16 cellular contexts compared by ENCODE assay signal in genomic region chr2:103860016-103860415, GRCh38.
DNase-seq lines count a peak whose midpoint lies in the region; ATAC-seq and TF ChIP-seq lines count a peak whose summit lies in the region.
"Had no signal": no experiment of that assay in that cellular context is flagged by ENCODE, and none has a peak within 500 bp of the region (broad histone marks: within the 10 kb centered on the region; RNA-seq: fewer than 3 reads in every experiment).

No MANE protein-coding gene starts in this region.

- H3K4me2 ChIP-seq in Karpas-422 (ENCODE audit: low read depth, low read length, poor library complexity, severe bottlenecking) = no peak overlapping the region

- no peaks in the 10 kb centered on the region for H3K36me3 ChIP-seq in Karpas-422 (ENCODE audit: insufficient read depth, low read length)

- no peaks in the 10 kb centered on the region for H4K20me1 ChIP-seq in Karpas-422 (ENCODE audit: insufficient read depth, low read depth, low read length)

- no peaks in the 10 kb centered on the region for H3K27me3 ChIP-seq in Karpas-422 (ENCODE audit: low read length)

- peak; percentile 61 for ATAC-seq in GM19023 (IDR thresholded peaks at IDR 0.05; ENCODE audit: unreplicated experiment)
- ATAC-seq in HG02588 (IDR thresholded peaks at IDR 0.05; ENCODE audit: unreplicated experiment) = peak; percentile 70
- ATAC-seq in HG03432 (IDR thresholded peaks at IDR 0.05; ENCODE audit: unreplicated experiment) = peak; percentile 74
- ATAC-seq: CD8-positive, alpha-beta T cell; T-helper 17 cell had no signal

- H3K27ac ChIP-seq in Karpas-422 (ENCODE audit: low read length) (no peak overlapping the region), caudate nucleus (ENCODE audit: low read depth, low read length) (no peak overlapping the region)
- H3K27ac ChIP-seq: 22Rv1 had no signal

- H3K27me3 Mint-ChIP-seq in chondrocyte (ENCODE audit: low read depth) = no peaks in the 10 kb centered on the region
- H3K27me3 Mint-ChIP-seq: T-helper 17 cell had no signal

- no peaks in the 10 kb centered on the region for H3K9me3 ChIP-seq in Karpas-422 (ENCODE audit: low read length)

- no peaks in the 10 kb centered on the region; the same call in 1 of the 2 replicates for H3K9me2 ChIP-seq in Karpas-422 (replicated peaks; ENCODE audit: insufficient read depth, low read length)

- H3K4me3 Mint-ChIP-seq in chondrocyte (ENCODE audit: unreplicated experiment) = no peak overlapping the region
- H3K4me3 Mint-ChIP-seq: CD8-positive, alpha-beta T cell; T-helper 17 cell had no signal

- H3K9me3 Mint-ChIP-seq in chondrocyte (ENCODE audit: low read depth) = no peaks in the 10 kb centered on the region

- no peaks in the 10 kb centered on the region for H3K4me1 ChIP-seq in Karpas-422 (ENCODE audit: low read length)

- H2AFZ ChIP-seq in Karpas-422 (ENCODE audit: low read length) = no peak overlapping the region

- H3K36me3 Mint-ChIP-seq in chondrocyte (ENCODE audit: low read depth) = no peaks in the 10 kb centered on the region
- H3K36me3 Mint-ChIP-seq: CD8-positive, alpha-beta T cell had no signal

- H3K4me3 ChIP-seq in GM12865 (ENCODE audit: low read depth, low read length) (no peak overlapping the region), Karpas-422 (ENCODE audit: low read length) (no peak overlapping the region)

- peaks cover 6% of the 10 kb centered on the region for H3K4me1 Mint-ChIP-seq in chondrocyte (ENCODE audit: low read depth)
- H3K4me1 Mint-ChIP-seq: T-helper 17 cell had no signal

- DNase-seq in GM12865 (ENCODE audit: low read depth) = peak; percentile 33
- no peak for DNase-seq in Karpas-422
- no peak for DNase-seq in DMS53 (lab: John Stamatoyannopoulos, UW)
- no peak for DNase-seq in caudate nucleus (lab: John Stamatoyannopoulos, UW)
- no peak for DNase-seq in chondrocyte (ENCODE audit: low spot score)
- DNase-seq: CD8-positive, alpha-beta T cell; EL; H7; NCI-H1092 treated with DMSO at 0.1 percent for 48 hours; NCI-H1694 treated with DMSO at 0.1 percent for 48 hours; NCI-H748 treated with DMSO at 0.1 percent for 48 hours; T-helper 17 cell had no signal

- H3K79me2 ChIP-seq in Karpas-422 (ENCODE audit: low read length) = no peaks in the 10 kb centered on the region

- TF ChIP-seq CTCF in GM12865 (IDR thresholded peaks at IDR 0.05; ENCODE audit: insufficient read depth, low read depth, low read length, missing control alignments) (no peak), chondrocyte (IDR thresholded peaks at IDR 0.05) (no peak)

- no peak overlapping the region for H3K27ac Mint-ChIP-seq in chondrocyte (ENCODE audit: unreplicated experiment)
- H3K27ac Mint-ChIP-seq: CD8-positive, alpha-beta T cell; T-helper 17 cell had no signal

- no peak overlapping the region for H3K9ac ChIP-seq in Karpas-422 (ENCODE audit: low read length)
